ENCODE assay signal across 23 cellular contexts in the genomic region with DNA sequence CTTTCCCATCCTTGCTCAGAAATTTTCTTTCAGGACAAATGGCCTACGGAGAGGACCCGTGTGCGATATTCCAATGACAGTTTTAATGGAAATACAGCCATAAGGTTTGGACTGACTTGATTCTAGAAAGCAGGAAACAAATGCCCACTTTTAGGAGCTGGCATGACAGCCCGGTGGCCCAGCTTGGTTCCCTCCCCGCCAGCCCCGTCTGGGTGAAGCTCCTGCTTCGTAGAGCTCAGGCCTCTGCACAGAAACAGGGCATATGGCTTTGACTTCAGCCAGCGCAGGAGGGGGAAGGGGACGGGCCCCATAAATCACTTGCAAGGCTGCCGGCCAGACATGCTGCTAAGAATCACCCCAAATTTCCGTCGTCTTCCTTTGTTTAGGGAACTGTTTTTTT.
DNase-seq lines count a peak whose midpoint lies in the region; ATAC-seq and TF ChIP-seq lines count a peak whose summit lies in the region.
"Had no signal": no experiment of that assay in that cellular context is flagged by ENCODE, and none has a peak within 500 bp of the region (broad histone marks: within the 10 kb centered on the region; RNA-seq: fewer than 3 reads in every experiment).

No MANE protein-coding gene starts in this region.

- H3K27ac Mint-ChIP-seq in neural progenitor cell = peak overlapping the region; percentile 90
- H3K27ac Mint-ChIP-seq: CD4-positive, alpha-beta T cell; H9 had no signal

- peaks cover 53% of the 10 kb centered on the region for H3K4me1 Mint-ChIP-seq in neural progenitor cell

- no peaks in the 10 kb centered on the region for H3K36me3 Mint-ChIP-seq in neural progenitor cell

- TF ChIP-seq CTCF in neural progenitor cell (IDR thresholded peaks at IDR 0.05) = no peak

- peaks cover 7% of the 10 kb centered on the region for H3K9me3 Mint-ChIP-seq in neural progenitor cell
- H3K9me3 Mint-ChIP-seq: CD4-positive, alpha-beta T cell had no signal

- H3K36me3 ChIP-seq in neural progenitor cell = no peaks in the 10 kb centered on the region
- no peaks in the 10 kb centered on the region for H3K36me3 ChIP-seq in stomach smooth muscle (ENCODE audit: control insufficient read depth in 2 of 2, insufficient read depth in 2 of 2, low read length in 2 of 2)
- H3K36me3 ChIP-seq: BLaER1 treated with 17β-estradiol and CSF1 and Interleukin-3, amounts not matched to agents 10 nM and 100 nM had no signal

- ATAC-seq in HG02973 (IDR thresholded peaks at IDR 0.05; ENCODE audit: unreplicated experiment) (no peak), GM21526 (IDR thresholded peaks at IDR 0.05; ENCODE audit: low FRiP score, unreplicated experiment) (no peak)
- ATAC-seq: A549 had no signal

- H3F3A ChIP-seq in neural progenitor cell (ENCODE audit: low read depth) = no peaks in the 10 kb centered on the region

- H3K27me3 ChIP-seq in neural progenitor cell (no peaks in the 10 kb centered on the region), stomach smooth muscle (ENCODE audit: control insufficient read depth in 1 of 2, insufficient read depth in 2 of 2, low read length in 2 of 2) (no peaks in the 10 kb centered on the region)
- H3K27me3 ChIP-seq: BLaER1 treated with 17β-estradiol and CSF1 and Interleukin-3, amounts not matched to agents 10 nM and 100 nM had no signal

- no peaks in the 10 kb centered on the region for H4K20me1 ChIP-seq in neural progenitor cell (ENCODE audit: low read depth)
- H4K20me1 ChIP-seq: BLaER1 treated with 17β-estradiol and CSF1 and Interleukin-3, amounts not matched to agents 10 nM and 100 nM had no signal

- DNase-seq in SK-N-DZ (ENCODE audit: low spot score) (peak; percentile 10), cerebellar cortex (ENCODE audit: low spot score) (peak; percentile 48), neural progenitor cell (ENCODE audit: low spot score) (no peak), NAMALWA (ENCODE audit: low spot score) (no peak)
- DNase-seq: AML-193; CD4-positive, alpha-beta T cell; GM23248; H9; Karpas-422; MV-4-11; NCI-H1105 treated with DMSO at 0.1 percent for 48 hours; NCI-H146; NCI-H1930; NCI-H2107; NCI-H774; RPMI8226; SHP77 had no signal

- peak overlapping the region; percentile 11 for H3K4me3 Mint-ChIP-seq in neural progenitor cell
- H3K4me3 Mint-ChIP-seq: CD4-positive, alpha-beta T cell; H9 had no signal

- peaks cover 5% of the 10 kb centered on the region for H3K27me3 Mint-ChIP-seq in neural progenitor cell (ENCODE audit: insufficient read depth, low read depth)

- peak overlapping the region; percentile 80 for H2AFZ ChIP-seq in neural progenitor cell (replicated peaks)
- H2AFZ ChIP-seq: GM23248 had no signal

- no peaks in the 10 kb centered on the region for H3K79me2 ChIP-seq in neural progenitor cell (ENCODE audit: low read depth)

- H3K9me3 ChIP-seq in neural progenitor cell (ENCODE audit: low read depth) (peaks cover 7% of the 10 kb centered on the region), stomach smooth muscle (ENCODE audit: control insufficient read depth in 2 of 2, low read length in 2 of 2) (no peaks in the 10 kb centered on the region)

- H3K4me1 ChIP-seq in neural progenitor cell (peaks cover 8% of the 10 kb centered on the region), stomach smooth muscle (ENCODE audit: control insufficient read depth, insufficient read depth, low read length) (peaks cover 32% of the 10 kb centered on the region)
- H3K4me1 ChIP-seq: A549; BLaER1 treated with 17β-estradiol and CSF1 and Interleukin-3, amounts not matched to agents 10 nM and 100 nM had no signal

- H3K27ac ChIP-seq in neural progenitor cell = no peak overlapping the region
- peak overlapping the region; percentile 80 for H3K27ac ChIP-seq in stomach smooth muscle (ENCODE audit: low read length)
- H3K27ac ChIP-seq: A549; BLaER1 treated with 17β-estradiol and CSF1 and Interleukin-3, amounts not matched to agents 10 nM and 100 nM; GM23248; SK-N-MC had no signal

- no peak overlapping the region for H3K4me3 ChIP-seq in neural progenitor cell
- H3K4me3 ChIP-seq in stomach smooth muscle (ENCODE audit: low read length in 2 of 2) = peak overlapping the region; percentile 7 to 15
- H3K4me3 ChIP-seq: A549; BLaER1 treated with 17β-estradiol and CSF1 and Interleukin-3, amounts not matched to agents 10 nM and 100 nM; GM23248; SK-N-MC had no signal

- H3K4me2 ChIP-seq in neural progenitor cell = no peak overlapping the region
- H3K4me2 ChIP-seq: A549; BLaER1 treated with 17β-estradiol and CSF1 and Interleukin-3, amounts not matched to agents 10 nM and 100 nM had no signal

- no peak overlapping the region for H3K9ac ChIP-seq in neural progenitor cell
- H3K9ac ChIP-seq in stomach smooth muscle (ENCODE audit: low read length in 2 of 2) = no peak overlapping the region
- H3K9ac ChIP-seq: BLaER1 treated with 17β-estradiol and CSF1 and Interleukin-3, amounts not matched to agents 10 nM and 100 nM; GM23248 had no signal

Comparison
In these comparisons a context has a peak if more than half of its experiments do, and no peak if none do; other contexts are left out.
1. DNase-seq: peak in SK-N-DZ (single experiment) and cerebellar cortex (single experiment); none in neural progenitor cell (single experiment) and NAMALWA (single experiment).